8 cellular contexts compared by ENCODE assay signal in genomic region chr22:46614070-46614931, GRCh38. TPM values are rescaled to one million over a fixed set of nuclear protein-coding genes. Genes with fewer than 3 reads are reported as not detected.
DNase-seq lines count a peak whose midpoint lies in the region; ATAC-seq and TF ChIP-seq lines count a peak whose summit lies in the region.

No MANE protein-coding gene starts in this region.

- no peaks in the 10 kb centered on the region for H3K9me3 ChIP-seq in mucosa of rectum (ENCODE audit: control insufficient read depth in 2 of 2, low read length in 2 of 2)
- no peaks in the 10 kb centered on the region for H3K9me3 ChIP-seq in thoracic aorta
- no peaks in the 10 kb centered on the region for H3K9me3 ChIP-seq in body of pancreas

- no peak for TF ChIP-seq POLR2A in body of pancreas (IDR thresholded peaks at IDR 0.05)

- peak overlapping the region; percentile 14 to 46 for H3K4me3 ChIP-seq in mucosa of rectum (ENCODE audit: low read length in 2 of 2)
- H3K4me3 ChIP-seq in thoracic aorta: peak overlapping the region; percentile 25
- no peak overlapping the region for H3K4me3 ChIP-seq in body of pancreas

- H3K9ac ChIP-seq in mucosa of rectum (ENCODE audit: low read depth in 1 of 2, low read length in 2 of 2): no peak overlapping the region

- no peak for TF ChIP-seq CTCF in thoracic aorta (IDR thresholded peaks at IDR 0.05)
- TF ChIP-seq CTCF in body of pancreas (IDR thresholded peaks at IDR 0.05): no peak

- H3K36me3 ChIP-seq in mucosa of rectum (ENCODE audit: control insufficient read depth in 2 of 2, insufficient read depth in 2 of 2, low read length in 2 of 2) (peaks cover 0 to 2% of the 10 kb centered on the region in 2 donors), thoracic aorta (no peaks in the 10 kb centered on the region), body of pancreas (replicated peaks in 1 of 2; ENCODE audit: insufficient read depth in 1 of 2, low read depth in 2 of 2) (no peaks in the 10 kb centered on the region)

- WGBS in body of pancreas, 2 donors: 63 to 75% methylated on average over 30 of the region's 30 CpGs

- no peak for ATAC-seq in thoracic aorta (ENCODE audit: insufficient number of reproducible peaks, low FRiP score, low read depth)
- ATAC-seq in body of pancreas: no peak
- no peak for ATAC-seq in GM21526 (IDR thresholded peaks at IDR 0.05; ENCODE audit: low FRiP score, unreplicated experiment)

- peak; percentile 74 for DNase-seq in NAMALWA (ENCODE audit: low spot score)
- peak; percentile 53 for DNase-seq in activated T-cell treated with anti-CD3 and anti-CD28 coated beads for 24 hours (ENCODE audit: low read depth)
- DNase-seq in thoracic aorta (ENCODE audit: low spot score): no peak
- DNase-seq in body of pancreas: no peak
- no peak for DNase-seq in NCI-H1092 treated with DMSO at 0.1 percent for 48 hours (lab: John Stamatoyannopoulos, UW)
- DNase-seq in GOT3 (lab: John Stamatoyannopoulos, UW): no peak

- H3K27me3 ChIP-seq in mucosa of rectum (ENCODE audit: control insufficient read depth in 2 of 2, insufficient read depth in 2 of 2, low read length in 2 of 2) (no peaks in the 10 kb centered on the region), thoracic aorta (replicated peaks; ENCODE audit: insufficient read depth) (no peaks in the 10 kb centered on the region), body of pancreas (no peaks in the 10 kb centered on the region)

- intact Hi-C loops in body of pancreas (cut with DNase I): no loop called here

- H3K4me1 ChIP-seq in mucosa of rectum (ENCODE audit: control insufficient read depth in 2 of 2, insufficient read depth in 2 of 2, low read length in 2 of 2) (peaks cover 36 to 50% of the 10 kb centered on the region in 2 donors), thoracic aorta (ENCODE audit: control insufficient read depth in 1 of 2, low read depth in 2 of 2) (peaks cover 1 to 21% of the 10 kb centered on the region in 2 donors), body of pancreas (peaks cover 23% of the 10 kb centered on the region)

- H3K27ac ChIP-seq in mucosa of rectum (ENCODE audit: low read depth in 2 of 2, low read length in 2 of 2) (peak overlapping the region in 1 of 2 donors; percentile 80), thoracic aorta (no peak overlapping the region), body of pancreas (no peak overlapping the region)

RNA-seq across cellular contexts. Expression of gene GRAMD4, which starts 5.9 kb away (rescaled TPM):
- total RNA-seq in thoracic aorta (10 to 100 TPM; 16.2 to 56.5 TPM), body of pancreas (10 to 100 TPM; 29.3 to 62.3 TPM)

Comparison
In these comparisons a context has a peak if more than half of its experiments do, and no peak if none do; other contexts are left out.
1. DNase-seq: peak in NAMALWA (single experiment) and activated T-cell treated with anti-CD3 and anti-CD28 coated beads for 24 hours (single experiment); none in thoracic aorta (single experiment), body of pancreas (0 of 4), NCI-H1092 treated with DMSO at 0.1 percent for 48 hours (single experiment) and GOT3 (single experiment).
2. H3K4me3 ChIP-seq: peak in mucosa of rectum (2 of 2) and thoracic aorta (single experiment); none in body of pancreas (0 of 2).